2 cellular contexts compared by ENCODE assay signal in genomic region chr20:44465001-44465560, GRCh38.
A peak's percentile ranks its signal among the peaks of the same experiment; 100 is the strongest.
TF ChIP-seq lines count a peak whose summit lies in the region.

No MANE protein-coding gene starts in this region.

TF ChIP-seq in GM12878, 131 proteins besides CTCF, POLR2A, EP300 and RAD21:
- TF ChIP-seq RUNX3 (IDR thresholded peaks at IDR 0.05; ENCODE audit: low read length): no peak
- no peak for TF ChIP-seq CEBPB (IDR thresholded peaks at IDR 0.05; ENCODE audit: borderline replicate concordance in 1 of 2, low read depth in 2 of 2, low read length in 2 of 2)
- TF ChIP-seq ZBED1 (IDR thresholded peaks at IDR 0.05; ENCODE audit: borderline replicate concordance): no peak
- TF ChIP-seq HSF1 (IDR thresholded peaks at IDR 0.05; ENCODE audit: low read depth, low read length): peak; percentile 78; the same call in 1 of the 2 replicates

TF ChIP-seq in HepG2, 621 proteins besides CTCF, POLR2A, EP300 and RAD21:
- TF ChIP-seq SALL1 (CRISPR knock-in tag; IDR thresholded peaks at IDR 0.05) (0 out of 2 replicates have a peak, but pooled peaks have one; percentile 18), TGIF2 (CRISPR knock-in tag; IDR thresholded peaks at IDR 0.05) (no peak), SAP130 (CRISPR knock-in tag; IDR thresholded peaks at IDR 0.05; ENCODE audit: low read depth) (0 out of 2 replicates have a peak, but pooled peaks have one; percentile 12), DMAP1 (CRISPR knock-in tag; IDR thresholded peaks at IDR 0.05) (no peak), MBD4 (IDR thresholded peaks at IDR 0.05; ENCODE audit: borderline replicate concordance, low read length) (no peak), ATF5 (CRISPR knock-in tag; IDR thresholded peaks at IDR 0.05; ENCODE audit: low read depth) (no peak), BORCS8-MEF2B (CRISPR knock-in tag; IDR thresholded peaks at IDR 0.05) (no peak), ZNF333 (CRISPR knock-in tag; IDR thresholded peaks at IDR 0.05; ENCODE audit: borderline replicate concordance) (no peak), RBFOX2 (IDR thresholded peaks at IDR 0.05; ENCODE audit: low read depth, low read length) (no peak), ZNF230 (CRISPR knock-in tag; IDR thresholded peaks at IDR 0.05) (no peak), EED (CRISPR knock-in tag; IDR thresholded peaks at IDR 0.05) (no peak), KLF12 (CRISPR knock-in tag; IDR thresholded peaks at IDR 0.05; ENCODE audit: borderline replicate concordance) (no peak), TFAP4 (IDR thresholded peaks at IDR 0.05; ENCODE audit: borderline replicate concordance, low read depth) (peak; percentile 83; the same call in 1 of the 2 replicates), AKNA (CRISPR knock-in tag; IDR thresholded peaks at IDR 0.05; ENCODE audit: borderline replicate concordance) (no peak), AFF4 (CRISPR knock-in tag; IDR thresholded peaks at IDR 0.05) (no peak), SMC3 (IDR thresholded peaks at IDR 0.05; ENCODE audit: low read length) (no peak), ZNF160 (CRISPR knock-in tag; IDR thresholded peaks at IDR 0.05) (no peak), ELF4 (CRISPR knock-in tag; IDR thresholded peaks at IDR 0.05; ENCODE audit: borderline replicate concordance) (no peak), ZNF567 (CRISPR knock-in tag; IDR thresholded peaks at IDR 0.05; ENCODE audit: borderline replicate concordance) (no peak)
